In genomic region chr21:39311164-39311563, GRCh38 we compare ENCODE assay signal across 24 cellular contexts. TPM values are rescaled to one million over a fixed set of nuclear protein-coding genes. Genes with fewer than 3 reads are reported as not detected.
DNase-seq lines count a peak whose midpoint lies in the region; ATAC-seq and TF ChIP-seq lines count a peak whose summit lies in the region.
"Had no signal": no experiment of that assay in that cellular context is flagged by ENCODE, and none has a peak within 500 bp of the region (broad histone marks: within the 10 kb centered on the region; RNA-seq: fewer than 3 reads in every experiment).

No MANE protein-coding gene starts in this region.

- H2AFZ ChIP-seq in SU-DHL-6 (ENCODE audit: low read depth, low read length, severe bottlenecking) = no peak overlapping the region

- H3K9me3 ChIP-seq in BLaER1 (no peaks in the 10 kb centered on the region), SU-DHL-6 (ENCODE audit: insufficient read depth, low read length) (no peaks in the 10 kb centered on the region)
- H3K9me3 ChIP-seq in CD4-positive, alpha-beta memory T cell (ENCODE audit: control insufficient read depth in 1 of 2, low read length in 2 of 2) = no peaks in the 10 kb centered on the region
- H3K9me3 ChIP-seq: HAP-1, transverse colon had no signal

- H3K4me2 ChIP-seq in BLaER1 = peak overlapping the region; percentile 66
- peak overlapping the region; percentile 69 for H3K4me2 ChIP-seq in SU-DHL-6 (ENCODE audit: low read depth, low read length, poor library complexity, severe bottlenecking)

- intact Hi-C loops in CD4-positive, alpha-beta memory T cell (cut with micrococcal nuclease) = loop anchor here (10.0 kb wide), 1 partner anchor 1946 kb away; the partner anchor contains the start of gene DYRK1A

- CTCF ChIA-PET in CD4-positive, alpha-beta memory T cell (lab: Charles Lee; ENCODE audit: partially characterized antibody) = interaction anchor here (1.3 to 1.6 kb wide), 2 partner anchors 14 to 77 kb away, joined by 3 to 5 read pairs; no protein-coding TSS in a partner anchor

- peaks cover 48% of the 10 kb centered on the region for H3F3A ChIP-seq in SU-DHL-6 (ENCODE audit: insufficient read depth)

- peak overlapping the region in 2 of 8 donors; percentile 31 to 32 for H3K4me3 Mint-ChIP-seq in CD4-positive, alpha-beta memory T cell
- H3K4me3 Mint-ChIP-seq in naive thymus-derived CD8-positive, alpha-beta T cell = peak overlapping the region in 6 of 10 donors; percentile 25 to 95 (median 86)

- POLR2A ChIA-PET in CD4-positive, alpha-beta memory T cell (lab: Charles Lee; ENCODE audit: partially characterized antibody) = interaction anchor here (1.7 to 8.6 kb wide), 5 partner anchors 10 to 128 kb away, joined by 7 to 197 read pairs (median 29); partner anchors contain the start of genes HMGN1 and PSMG1
- POLR2A ChIA-PET in naive thymus-derived CD8-positive, alpha-beta T cell (lab: Charles Lee) = interaction anchor here (2.1 to 7.2 kb wide), 2 partner anchors 36 to 74 kb away, joined by 8 to 178 read pairs; partner anchors contain the start of gene HMGN1

- peaks cover 40% of the 10 kb centered on the region for H3K4me1 ChIP-seq in BLaER1
- H3K4me1 ChIP-seq in CD4-positive, alpha-beta memory T cell (ENCODE audit: insufficient read depth, low read length) = peaks cover 42% of the 10 kb centered on the region

- H3K79me2 ChIP-seq in SU-DHL-6 (ENCODE audit: insufficient read depth, low read length) = peaks cover 73% of the 10 kb centered on the region

- H3K4me3 ChIP-seq in BLaER1 = no peak overlapping the region
- H3K4me3 ChIP-seq in CD4-positive, alpha-beta memory T cell (ENCODE audit: low read length in 2 of 2) = no peak overlapping the region
- no peak overlapping the region for H3K4me3 ChIP-seq in SU-DHL-6 (ENCODE audit: insufficient read depth, low read length, poor library complexity, severe bottlenecking)

- H3K36me3 ChIP-seq in BLaER1 (peaks cover 52% of the 10 kb centered on the region), SU-DHL-6 (ENCODE audit: low read length) (peaks cover 39% of the 10 kb centered on the region)
- no peaks in the 10 kb centered on the region for H3K36me3 ChIP-seq in CD4-positive, alpha-beta memory T cell (ENCODE audit: insufficient read depth, low read length)

- no peak overlapping the region for H3K27ac ChIP-seq in BLaER1
- no peak overlapping the region for H3K27ac ChIP-seq in CD4-positive, alpha-beta memory T cell (ENCODE audit: low read depth, low read length)
- H3K27ac ChIP-seq in SU-DHL-6 (ENCODE audit: low read depth, low read length) = no peak overlapping the region

- H3K27me3 ChIP-seq in BLaER1 = no peaks in the 10 kb centered on the region
- H3K27me3 ChIP-seq in CD4-positive, alpha-beta memory T cell (ENCODE audit: insufficient read depth, low read length) = no peaks in the 10 kb centered on the region
- H3K27me3 ChIP-seq in SU-DHL-6 (ENCODE audit: low read length) = no peaks in the 10 kb centered on the region
- H3K27me3 ChIP-seq: dorsolateral prefrontal cortex, transverse colon had no signal

- no peak overlapping the region for H3K9ac ChIP-seq in BLaER1
- H3K9ac ChIP-seq in SU-DHL-6 (ENCODE audit: low read length) = no peak overlapping the region

- H4K20me1 ChIP-seq in BLaER1 (peaks cover 61% of the 10 kb centered on the region), SU-DHL-6 (ENCODE audit: low read depth, low read length) (peaks cover 30% of the 10 kb centered on the region)

- ATAC-seq in naive thymus-derived CD8-positive, alpha-beta T cell = no peak
- ATAC-seq in HG03432 (IDR thresholded peaks at IDR 0.05; ENCODE audit: unreplicated experiment) (no peak), GM18520 (IDR thresholded peaks at IDR 0.05; ENCODE audit: unreplicated experiment) (no peak)

- H3K4me1 Mint-ChIP-seq in CD4-positive, alpha-beta memory T cell = peaks cover 34 to 62% (median 48%) of the 10 kb centered on the region in 4 donors
- H3K4me1 Mint-ChIP-seq in naive thymus-derived CD8-positive, alpha-beta T cell = peaks cover 30 to 64% (median 54%) of the 10 kb centered on the region in 4 donors

- H3K27ac Mint-ChIP-seq in CD4-positive, alpha-beta memory T cell = peak overlapping the region in 4 of 7 donors; percentile 35 to 96 (median 74)
- peak overlapping the region in 7 of 10 donors; percentile 52 to 96 (median 69) for H3K27ac Mint-ChIP-seq in naive thymus-derived CD8-positive, alpha-beta T cell

- no peak for DNase-seq in CD4-positive, alpha-beta memory T cell
- no peak for DNase-seq in naive thymus-derived CD8-positive, alpha-beta T cell
- DNase-seq in stimulated activated CD4-positive, alpha-beta T cell treated with anti-CD3 and anti-CD28 coated beads, Interleukin-4, amount 100 ng/mL, for 4 hours = no peak
- DNase-seq: activated CD4-positive, alpha-beta T cell treated with anti-CD3 and anti-CD28 coated beads, Interleukin-2, amount 10 ng/mL, durations not matched to agents 7 days and 5 days; activated CD8-positive, alpha-beta memory T cell treated with anti-CD3 and anti-CD28 coated beads, Interleukin-2, amount 50 U/mL, for 48 hours; activated gamma-delta T cell treated with Interleukin-2 at 50 U/mL for 16 hours; central memory CD4-positive, alpha-beta T cell; dorsolateral prefrontal cortex; EL; erythroblast; foreskin melanocyte; kidney glomerular epithelial cell; NCI-H2107; NCI-H510A; stimulated activated CD4-positive, alpha-beta T cell treated with anti-CD3 and anti-CD28 coated beads, Interleukin-2, amount 100 ng/mL, for 24 hours; SW 1271; transverse colon had no signal

- H3K9me2 ChIP-seq in SU-DHL-6 (replicated peaks; ENCODE audit: insufficient read depth, low read length) = no peaks in the 10 kb centered on the region

- peaks cover 0 to 2% (median 0%) of the 10 kb centered on the region in 8 donors for H3K9me3 Mint-ChIP-seq in CD4-positive, alpha-beta memory T cell
- H3K9me3 Mint-ChIP-seq in naive thymus-derived CD8-positive, alpha-beta T cell = peaks cover 0 to 2% (median 0%) of the 10 kb centered on the region in 9 donors
- H3K9me3 Mint-ChIP-seq: activated CD4-positive, alpha-beta T cell treated with anti-CD3 and anti-CD28 coated beads, Interleukin-2, amount 10 ng/mL, durations not matched to agents 7 days and 5 days; memory B cell; stimulated activated naive CD8-positive, alpha-beta T cell treated with anti-CD3 and anti-CD28 coated beads, Interleukin-15, Interleukin-2, amounts not matched to agents 100 ng/mL and 50 ng/mL, for 24 hours had no signal

- H3K36me3 Mint-ChIP-seq in CD4-positive, alpha-beta memory T cell = peaks cover 6 to 44% of the 10 kb centered on the region in 2 donors
- H3K36me3 Mint-ChIP-seq in naive thymus-derived CD8-positive, alpha-beta T cell = peaks cover 0 to 47% (median 4%) of the 10 kb centered on the region in 3 donors

- peaks cover 0 to 2% of the 10 kb centered on the region in 2 donors for H3K27me3 Mint-ChIP-seq in CD4-positive, alpha-beta memory T cell
- peaks cover 0 to 2% (median 0%) of the 10 kb centered on the region in 5 donors for H3K27me3 Mint-ChIP-seq in naive thymus-derived CD8-positive, alpha-beta T cell
- H3K27me3 Mint-ChIP-seq: activated CD4-positive, alpha-beta T cell treated with anti-CD3 and anti-CD28 coated beads, Interleukin-2, amount 10 ng/mL, durations not matched to agents 7 days and 5 days; memory B cell; stimulated activated naive CD8-positive, alpha-beta T cell treated with anti-CD3 and anti-CD28 coated beads, Interleukin-15, Interleukin-2, amounts not matched to agents 100 ng/mL and 50 ng/mL, for 24 hours had no signal

- TF ChIP-seq CTCF in SU-DHL-6 (IDR thresholded peaks at IDR 0.05; ENCODE audit: insufficient read depth, low read length, poor library complexity, severe bottlenecking) = no peak

RNA-seq across cellular contexts. Expression of gene BRWD1, which starts 2.3 kb away (rescaled TPM):
- total RNA-seq in CD4-positive, alpha-beta memory T cell = 10 to 100 TPM; 92.9 to 99.0 TPM
- 10 to 100 TPM; 32.7 to 39.2 TPM for polyA plus RNA-seq in CD4-positive, alpha-beta memory T cell
- total RNA-seq in naive thymus-derived CD8-positive, alpha-beta T cell = 100 to 1,000 TPM; 116 to 121 TPM
- 10 to 100 TPM; 26.3 to 42.6 (median 36.2) TPM for polyA plus RNA-seq in naive thymus-derived CD8-positive, alpha-beta T cell

RNA-seq across cellular contexts. Expression of gene HMGN1, which starts 37.7 kb away (rescaled TPM):
- 100 to 1,000 TPM; 230 to 241 TPM for total RNA-seq in CD4-positive, alpha-beta memory T cell
- polyA plus RNA-seq in CD4-positive, alpha-beta memory T cell = 100 to 1,000 TPM; 193 to 358 TPM
- total RNA-seq in naive thymus-derived CD8-positive, alpha-beta T cell = 100 to 1,000 TPM; 252 to 263 TPM
- polyA plus RNA-seq in naive thymus-derived CD8-positive, alpha-beta T cell = 100 to 1,000 TPM; 248 to 285 (median 249) TPM
